9 cellular contexts compared by ENCODE assay signal in genomic region chr7:69893915-69894314, GRCh38.
A peak's percentile ranks its signal among the peaks of the same experiment; 100 is the strongest.
DNase-seq lines count a peak whose midpoint lies in the region; ATAC-seq and TF ChIP-seq lines count a peak whose summit lies in the region.
"Had no signal": no experiment of that assay in that cellular context is flagged by ENCODE, and none has a peak within 500 bp of the region (broad histone marks: within the 10 kb centered on the region; RNA-seq: fewer than 3 reads in every experiment).

No MANE protein-coding gene starts in this region.

- H3K4me1 Mint-ChIP-seq in chondrocyte (ENCODE audit: low read depth), result peaks cover 13% of the 10 kb centered on the region
- peaks cover 3% of the 10 kb centered on the region for H3K4me1 Mint-ChIP-seq in CD8-positive, alpha-beta T cell (ENCODE audit: low read depth)

- no peak overlapping the region for H3K4me3 Mint-ChIP-seq in chondrocyte (ENCODE audit: unreplicated experiment)
- H3K4me3 Mint-ChIP-seq in CD8-positive, alpha-beta T cell, result no peak overlapping the region

- no peak for ATAC-seq in HG03432 (IDR thresholded peaks at IDR 0.05; ENCODE audit: unreplicated experiment)
- ATAC-seq in CD8-positive, alpha-beta T cell, result no peak
- ATAC-seq in HG03159 (IDR thresholded peaks at IDR 0.05; ENCODE audit: unreplicated experiment), result no peak

- WGBS in spleen, 5 donors, result 59 to 81% (median 73%) methylated on average over 3 of the region's 3 CpGs

- no peak overlapping the region for H3K4me3 ChIP-seq in spleen
- H3K4me3 ChIP-seq in CD8-positive, alpha-beta T cell (ENCODE audit: low read depth, low read length), result no peak overlapping the region
- H3K4me3 ChIP-seq: suprapubic skin had no signal

- no peak for TF ChIP-seq POLR2A in spleen (IDR thresholded peaks at IDR 0.05)

- intact Hi-C loops in spleen (cut with DNase I; ENCODE audit: low total_unique reads), result no loop called here
- intact Hi-C loops in CD8-positive, alpha-beta T cell (cut with DNase I, micrococcal nuclease), result no loop called here

- peak; percentile 23; the same call in 1 of the 3 replicates for TF ChIP-seq CTCF in GM12872 (IDR thresholded peaks at IDR 0.05; ENCODE audit: insufficient read depth, low read depth, low read length)
- TF ChIP-seq CTCF in chondrocyte (IDR thresholded peaks at IDR 0.05), result peak; percentile 80
- TF ChIP-seq CTCF in spleen (IDR thresholded peaks at IDR 0.05 in 8 of 11, conservative IDR thresholded peaks at IDR 0.05 in 3 of 11), result peak in 3 of 11 experiments; percentile 18 to 34 (median 19)
- no peak for TF ChIP-seq CTCF in CD8-positive, alpha-beta T cell (IDR thresholded peaks at IDR 0.05)

- H3K9me3 ChIP-seq in spleen, result no peaks in the 10 kb centered on the region
- H3K9me3 ChIP-seq in CD8-positive, alpha-beta T cell (ENCODE audit: low read length), result no peaks in the 10 kb centered on the region
- H3K9me3 ChIP-seq: suprapubic skin had no signal

- POLR2A ChIA-PET in CD8-positive, alpha-beta T cell (lab: Charles Lee), result no interaction called here

- H3K36me3 ChIP-seq in spleen, result no peaks in the 10 kb centered on the region
- no peaks in the 10 kb centered on the region for H3K36me3 ChIP-seq in CD8-positive, alpha-beta T cell (ENCODE audit: insufficient read depth, low read length)
- H3K36me3 ChIP-seq: suprapubic skin had no signal

- DNase-seq in NCI-H146 treated with DMSO at 0.1 percent for 48 hours (lab: John Stamatoyannopoulos, UW; ENCODE audit: unreplicated experiment), result peak; percentile 58
- no peak for DNase-seq in chondrocyte (ENCODE audit: low spot score)
- peak; percentile 14 for DNase-seq in pons (ENCODE audit: low spot score)
- no peak for DNase-seq in spleen
- DNase-seq in CD8-positive, alpha-beta T cell, result no peak

- no peak overlapping the region for H3K27ac ChIP-seq in spleen
- no peak overlapping the region for H3K27ac ChIP-seq in CD8-positive, alpha-beta T cell (ENCODE audit: low read depth, low read length)
- H3K27ac ChIP-seq: suprapubic skin had no signal

- CTCF ChIA-PET in CD8-positive, alpha-beta T cell (lab: Charles Lee), result no interaction called here

- H3K27me3 ChIP-seq in spleen (replicated peaks in 1 of 7), result no peaks in the 10 kb centered on the region
- no peaks in the 10 kb centered on the region for H3K27me3 ChIP-seq in CD8-positive, alpha-beta T cell (ENCODE audit: insufficient read depth, low read length)
- H3K27me3 ChIP-seq: suprapubic skin had no signal

- no peaks in the 10 kb centered on the region for H3K27me3 Mint-ChIP-seq in chondrocyte (ENCODE audit: low read depth)
- no peaks in the 10 kb centered on the region for H3K27me3 Mint-ChIP-seq in CD8-positive, alpha-beta T cell (ENCODE audit: low read depth)

- no peaks in the 10 kb centered on the region for H3K4me1 ChIP-seq in spleen
- H3K4me1 ChIP-seq in CD8-positive, alpha-beta T cell (ENCODE audit: insufficient read depth, low read length), result no peaks in the 10 kb centered on the region
- H3K4me1 ChIP-seq: suprapubic skin had no signal

- H3K27ac Mint-ChIP-seq in chondrocyte (ENCODE audit: unreplicated experiment), result no peak overlapping the region
- H3K27ac Mint-ChIP-seq in CD8-positive, alpha-beta T cell, result no peak overlapping the region

- H3K36me3 Mint-ChIP-seq in chondrocyte (ENCODE audit: low read depth), result no peaks in the 10 kb centered on the region
- H3K36me3 Mint-ChIP-seq in CD8-positive, alpha-beta T cell, result no peaks in the 10 kb centered on the region

- no peaks in the 10 kb centered on the region for H3K9me3 Mint-ChIP-seq in chondrocyte (ENCODE audit: low read depth)
- H3K9me3 Mint-ChIP-seq in CD8-positive, alpha-beta T cell, result no peaks in the 10 kb centered on the region

Comparison
In these comparisons a context has a peak if more than half of its experiments do, and no peak if none do; other contexts are left out.
1. DNase-seq: peak in NCI-H146 treated with DMSO at 0.1 percent for 48 hours (single experiment) and pons (single experiment); none in chondrocyte (single experiment), spleen (single experiment) and CD8-positive, alpha-beta T cell (0 of 7).